1 cellular context compared by ENCODE assay signal in the genomic region with DNA sequence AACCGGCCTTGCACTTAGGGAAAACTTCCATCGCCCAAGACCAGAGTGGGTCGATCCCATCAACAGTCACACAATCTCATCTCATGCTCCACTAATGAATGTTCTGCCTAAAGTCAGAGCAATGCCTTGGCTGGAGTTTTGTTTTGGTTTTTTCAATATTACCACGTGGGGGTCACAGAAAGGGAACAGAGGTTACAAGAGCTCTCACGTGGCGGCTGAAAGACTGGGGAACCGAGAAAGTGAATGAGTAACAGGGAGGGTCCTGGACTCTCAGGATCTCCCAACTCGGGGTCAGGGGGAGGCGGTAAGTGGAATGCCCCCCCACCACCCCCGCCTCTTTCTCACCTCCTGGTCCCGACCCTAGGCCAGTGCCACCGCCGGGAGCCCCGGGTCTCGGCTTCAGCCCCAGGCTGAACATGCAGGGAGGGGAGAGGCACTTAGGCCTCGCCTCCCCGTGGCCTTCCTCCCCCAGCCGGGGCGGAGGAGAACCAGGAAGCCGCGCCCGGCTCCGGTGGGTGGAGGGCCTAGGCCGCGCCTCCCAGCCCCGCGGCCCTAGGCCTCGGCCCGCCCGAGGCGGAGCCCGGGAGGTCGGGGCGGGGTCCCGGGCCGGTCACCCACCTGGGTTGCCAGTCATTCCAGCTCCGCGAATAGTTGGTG.
TF ChIP-seq lines count a peak whose summit lies in the region.

No MANE protein-coding gene starts in this region.

TF ChIP-seq in HEK293, 187 proteins besides CTCF, POLR2A, EP300 and RAD21 (continued from another document):
- TF ChIP-seq PRDM10 (tag by site-specific recombination; IDR thresholded peaks at IDR 0.05) (peak; percentile 78), ZNF335 (tag by site-specific recombination; conservative IDR thresholded peaks at IDR 0.05) (0 out of 2 replicates have a peak, but pooled peaks have one; percentile 1)
